In genomic region chr7:129388353-129389098, GRCh38 we compare ENCODE assay signal across 24 cellular contexts.
"Had no signal": no experiment of that assay in that cellular context is flagged by ENCODE, and none has a peak within 500 bp of the region (broad histone marks: within the 10 kb centered on the region; RNA-seq: fewer than 3 reads in every experiment).

No MANE protein-coding gene starts in this region.

- H3K27ac ChIP-seq: hepatocyte, parathyroid adenoma, stomach, suprapubic skin, tibial nerve, uterus, VCaP had no signal

- H3K9me3 ChIP-seq: stomach, suprapubic skin, tibial nerve, uterus had no signal

- H3K4me3 ChIP-seq: hepatocyte, stomach, suprapubic skin, tibial nerve, uterus had no signal

- H3K27me3 ChIP-seq: hepatocyte, stomach, suprapubic skin, tibial nerve, uterus had no signal

- DNase-seq: activated CD4-positive, alpha-beta T cell treated with anti-CD3 and anti-CD28 coated beads, Interleukin-2, amount 10 ng/mL, durations not matched to agents 7 days and 5 days; activated CD8-positive, alpha-beta memory T cell treated with anti-CD3 and anti-CD28 coated beads, Interleukin-2, amount 10 ng/mL, durations not matched to agents 7 days and 5 days; activated CD8-positive, alpha-beta T cell treated with anti-CD3 and anti-CD28 coated beads for 36 hours; activated gamma-delta T cell treated with Interleukin-2 at 50 U/mL for 16 hours; activated naive CD8-positive, alpha-beta T cell treated with anti-CD3 and anti-CD28 coated beads for 36 hours; activated T-cell treated with anti-CD3 and anti-CD28 coated beads, Interleukin-2, amount 50 U/mL, for 1 hour; effector CD4-positive, alpha-beta T cell; erythroblast; foreskin fibroblast; glutamatergic neuron; left cardiac atrium; mesenchymal stem cell; small intestine; stimulated activated CD4-positive, alpha-beta T cell treated with anti-CD3 and anti-CD28 coated beads, Interleukin-2, amount 100 ng/mL, for 24 hours; stomach; uterus had no signal

- H3K4me1 ChIP-seq: parathyroid adenoma, stomach, suprapubic skin, tibial nerve, uterus had no signal

- H3K36me3 ChIP-seq: uterus had no signal

- ATAC-seq: activated CD4-positive, CD25-positive, alpha-beta regulatory T cell treated with anti-CD3 and anti-CD28 coated beads, Interleukin-2, amount 50 U/mL, for 24 hours; activated CD8-positive, alpha-beta memory T cell treated with anti-CD3 and anti-CD28 coated beads, Interleukin-2, amount 10 ng/mL, durations not matched to agents 7 days and 5 days; activated CD8-positive, alpha-beta T cell treated with anti-CD3 and anti-CD28 coated beads for 36 hours; left cardiac atrium; sciatic nerve; stimulated activated memory B cell treated with anti-CD40 and anti-IgM and Interleukin-4, amounts not matched to agents 10 μg/mL and 1 μg/mL and 100 μg/mL, for 72 hours had no signal
